ENCODE assay signal across 16 cellular contexts in the genomic region with DNA sequence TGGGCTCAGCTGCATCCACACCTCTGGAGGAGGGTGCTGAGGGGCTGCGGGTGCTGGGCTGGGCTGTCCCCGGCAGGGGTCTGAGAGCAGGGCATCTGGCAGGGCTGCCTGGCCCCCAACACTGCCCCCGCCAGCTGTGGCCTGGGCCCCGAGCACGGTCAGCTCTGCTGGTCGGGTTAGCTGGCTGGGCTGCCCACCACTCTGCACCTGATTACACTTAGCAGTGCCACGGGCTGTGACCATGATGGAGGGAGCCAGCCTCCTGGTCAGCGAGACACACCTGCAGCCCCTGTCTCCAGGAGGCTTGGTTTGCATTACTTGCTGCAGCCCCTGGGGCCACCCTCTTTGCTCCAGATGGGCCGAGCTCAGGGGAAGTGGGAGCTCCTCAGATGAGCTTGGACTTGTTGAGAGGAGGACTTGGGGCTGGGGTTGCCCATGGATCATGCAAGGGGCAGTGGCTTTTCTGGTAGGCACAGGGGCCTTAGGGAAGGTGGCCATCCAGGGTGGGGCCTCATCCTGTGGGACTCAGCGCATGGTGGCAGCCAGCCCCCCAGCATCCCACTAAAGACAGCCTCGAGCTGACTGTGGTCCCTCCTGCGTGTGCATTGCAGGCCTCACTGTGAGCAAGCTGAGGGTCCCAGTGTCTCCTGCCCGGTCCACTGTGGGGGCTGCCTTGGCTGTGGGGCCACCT.
DNase-seq lines count a peak whose midpoint lies in the region; TF ChIP-seq lines count a peak whose summit lies in the region.
"Had no signal": no experiment of that assay in that cellular context is flagged by ENCODE, and none has a peak within 500 bp of the region (broad histone marks: within the 10 kb centered on the region; RNA-seq: fewer than 3 reads in every experiment).

No MANE protein-coding gene starts in this region.

- CTCF ChIA-PET in activated CD4-positive, alpha-beta memory T cell treated with anti-CD3 and anti-CD28 coated beads for 36 hours (lab: Charles Lee), result no interaction called here
- CTCF ChIA-PET in activated CD4-positive, alpha-beta memory T cell treated with anti-CD3 and anti-CD28 coated beads, Interleukin-2, amount 10 ng/mL, durations not matched to agents 7 days and 5 days (lab: Charles Lee), result no interaction called here

- POLR2A ChIA-PET in activated CD4-positive, alpha-beta memory T cell treated with anti-CD3 and anti-CD28 coated beads for 36 hours (lab: Charles Lee), result no interaction called here
- POLR2A ChIA-PET in activated CD4-positive, alpha-beta memory T cell treated with anti-CD3 and anti-CD28 coated beads, Interleukin-2, amount 10 ng/mL, durations not matched to agents 7 days and 5 days (lab: Charles Lee), result no interaction called here

- no peak for TF ChIP-seq POLR2A in esophagus muscularis mucosa (IDR thresholded peaks at IDR 0.05; ENCODE audit: low read depth)
- TF ChIP-seq POLR2A in spleen (IDR thresholded peaks at IDR 0.05), result no peak

- H3K9me3 ChIP-seq in esophagus muscularis mucosa (no peaks in the 10 kb centered on the region), spleen (no peaks in the 10 kb centered on the region)
- H3K9me3 ChIP-seq: BLaER1, SJSA1 had no signal

- H3K9me3 Mint-ChIP-seq in activated CD4-positive, alpha-beta memory T cell treated with anti-CD3 and anti-CD28 coated beads for 36 hours, result no peaks in the 10 kb centered on the region
- H3K9me3 Mint-ChIP-seq in activated CD4-positive, alpha-beta memory T cell treated with anti-CD3 and anti-CD28 coated beads, Interleukin-2, amount 10 ng/mL, durations not matched to agents 7 days and 5 days, result no peaks in the 10 kb centered on the region
- no peaks in the 10 kb centered on the region for H3K9me3 Mint-ChIP-seq in osteocyte (ENCODE audit: unreplicated experiment)
- H3K9me3 Mint-ChIP-seq: CD4-positive, alpha-beta memory T cell had no signal

- no peak for TF ChIP-seq EP300 in esophagus muscularis mucosa (IDR thresholded peaks at IDR 0.05)

- no peak overlapping the region for H3K27ac ChIP-seq in esophagus muscularis mucosa (replicated peaks in 1 of 4)
- no peak overlapping the region for H3K27ac ChIP-seq in spleen
- H3K27ac ChIP-seq: BLaER1, RWPE1, SJSA1 had no signal

- H3K4me1 Mint-ChIP-seq in activated CD4-positive, alpha-beta memory T cell treated with anti-CD3 and anti-CD28 coated beads for 36 hours (ENCODE audit: low read depth), result peaks cover 4% of the 10 kb centered on the region
- peaks cover 4% of the 10 kb centered on the region for H3K4me1 Mint-ChIP-seq in activated CD4-positive, alpha-beta memory T cell treated with anti-CD3 and anti-CD28 coated beads, Interleukin-2, amount 10 ng/mL, durations not matched to agents 7 days and 5 days
- no peaks in the 10 kb centered on the region for H3K4me1 Mint-ChIP-seq in osteocyte (ENCODE audit: unreplicated experiment)

- WGBS in esophagus muscularis mucosa, result 92% methylated on average over 9 of the region's 13 CpGs
- 77 to 94% (median 89%) methylated on average over 5 to 13 of the region's 13 CpGs for WGBS in spleen, 5 donors

- H3K36me3 Mint-ChIP-seq in activated CD4-positive, alpha-beta memory T cell treated with anti-CD3 and anti-CD28 coated beads for 36 hours, result no peaks in the 10 kb centered on the region
- no peaks in the 10 kb centered on the region for H3K36me3 Mint-ChIP-seq in activated CD4-positive, alpha-beta memory T cell treated with anti-CD3 and anti-CD28 coated beads, Interleukin-2, amount 10 ng/mL, durations not matched to agents 7 days and 5 days (ENCODE audit: low read depth)
- H3K36me3 Mint-ChIP-seq in osteocyte (ENCODE audit: unreplicated experiment), result no peaks in the 10 kb centered on the region
- H3K36me3 Mint-ChIP-seq: CD4-positive, alpha-beta memory T cell had no signal

- intact Hi-C loops in activated CD4-positive, alpha-beta memory T cell treated with anti-CD3 and anti-CD28 coated beads for 36 hours (cut with micrococcal nuclease), result no loop called here
- intact Hi-C loops in esophagus muscularis mucosa (cut with DNase I) (no loop called here), spleen (cut with DNase I; ENCODE audit: low total_unique reads) (no loop called here)

- H3K36me3 ChIP-seq in esophagus muscularis mucosa (peaks cover 3 to 46% (median 28%) of the 10 kb centered on the region in 4 donors), spleen (no peaks in the 10 kb centered on the region)
- H3K36me3 ChIP-seq: SJSA1 had no signal

- peak; percentile 2 for DNase-seq in activated CD4-positive, alpha-beta memory T cell treated with anti-CD3 and anti-CD28 coated beads for 36 hours
- no peak for DNase-seq in activated CD4-positive, alpha-beta memory T cell treated with anti-CD3 and anti-CD28 coated beads, Interleukin-2, amount 10 ng/mL, durations not matched to agents 7 days and 5 days
- peak; percentile 12 for DNase-seq in DMS79 (lab: John Stamatoyannopoulos, UW)
- peak; percentile 34 for DNase-seq in ecto neural progenitor cell (ENCODE audit: low spot score)
- peak; percentile 83 for DNase-seq in osteocyte (ENCODE audit: extremely low spot score, unreplicated experiment)
- no peak for DNase-seq in esophagus muscularis mucosa (ENCODE audit: extremely low spot score)
- no peak for DNase-seq in SHP77 (lab: John Stamatoyannopoulos, UW)
- no peak for DNase-seq in spleen
- DNase-seq: CD4-positive, alpha-beta memory T cell; NCI-H1694; NCI-H2081 treated with DMSO at 0.1 percent for 48 hours; NCI-H510A; PC-3 had no signal

- no peaks in the 10 kb centered on the region for H3K27me3 ChIP-seq in esophagus muscularis mucosa
- peaks cover 0 to 57% (median 15%) of the 10 kb centered on the region in 7 donors for H3K27me3 ChIP-seq in spleen (replicated peaks in 1 of 7)
- H3K27me3 ChIP-seq: BLaER1, SJSA1 had no signal

- no peak overlapping the region for H3K4me3 Mint-ChIP-seq in activated CD4-positive, alpha-beta memory T cell treated with anti-CD3 and anti-CD28 coated beads for 36 hours
- no peak overlapping the region for H3K4me3 Mint-ChIP-seq in activated CD4-positive, alpha-beta memory T cell treated with anti-CD3 and anti-CD28 coated beads, Interleukin-2, amount 10 ng/mL, durations not matched to agents 7 days and 5 days
- H3K4me3 Mint-ChIP-seq in osteocyte (ENCODE audit: unreplicated experiment), result no peak overlapping the region
- H3K4me3 Mint-ChIP-seq: CD4-positive, alpha-beta memory T cell had no signal

- H3K4me3 ChIP-seq in esophagus muscularis mucosa (no peak overlapping the region), spleen (no peak overlapping the region)
- H3K4me3 ChIP-seq: BLaER1, SJSA1 had no signal

- no peak overlapping the region for H3K27ac Mint-ChIP-seq in activated CD4-positive, alpha-beta memory T cell treated with anti-CD3 and anti-CD28 coated beads for 36 hours
- H3K27ac Mint-ChIP-seq in activated CD4-positive, alpha-beta memory T cell treated with anti-CD3 and anti-CD28 coated beads, Interleukin-2, amount 10 ng/mL, durations not matched to agents 7 days and 5 days, result no peak overlapping the region
- no peak overlapping the region for H3K27ac Mint-ChIP-seq in osteocyte (ENCODE audit: unreplicated experiment)
- H3K27ac Mint-ChIP-seq: CD4-positive, alpha-beta memory T cell had no signal

- H3K27me3 Mint-ChIP-seq in activated CD4-positive, alpha-beta memory T cell treated with anti-CD3 and anti-CD28 coated beads for 36 hours, result peaks cover 17% of the 10 kb centered on the region
- H3K27me3 Mint-ChIP-seq in activated CD4-positive, alpha-beta memory T cell treated with anti-CD3 and anti-CD28 coated beads, Interleukin-2, amount 10 ng/mL, durations not matched to agents 7 days and 5 days, result peaks cover 26% of the 10 kb centered on the region
- H3K27me3 Mint-ChIP-seq in osteocyte (ENCODE audit: unreplicated experiment), result peaks cover 15% of the 10 kb centered on the region

- TF ChIP-seq CTCF in osteocyte (IDR thresholded peaks at IDR 0.05), result no peak
- TF ChIP-seq CTCF in esophagus muscularis mucosa (IDR thresholded peaks at IDR 0.05), result no peak
- TF ChIP-seq CTCF in spleen (IDR thresholded peaks at IDR 0.05 in 8 of 11, conservative IDR thresholded peaks at IDR 0.05 in 3 of 11), result no peak

- H3K4me1 ChIP-seq in esophagus muscularis mucosa, result no peaks in the 10 kb centered on the region
- peaks cover 0 to 4% (median 0%) of the 10 kb centered on the region in 6 donors for H3K4me1 ChIP-seq in spleen

Comparison
In these comparisons a context has a peak if more than half of its experiments do, and no peak if none do; other contexts are left out.
1. DNase-seq: peak in activated CD4-positive, alpha-beta memory T cell treated with anti-CD3 and anti-CD28 coated beads for 36 hours (single experiment), DMS79 (single experiment), ecto neural progenitor cell (single experiment) and osteocyte (single experiment); none in activated CD4-positive, alpha-beta memory T cell treated with anti-CD3 and anti-CD28 coated beads, Interleukin-2, amount 10 ng/mL, durations not matched to agents 7 days and 5 days (single experiment), esophagus muscularis mucosa (single experiment), SHP77 (0 of 2) and spleen (single experiment).